In the genomic region with DNA sequence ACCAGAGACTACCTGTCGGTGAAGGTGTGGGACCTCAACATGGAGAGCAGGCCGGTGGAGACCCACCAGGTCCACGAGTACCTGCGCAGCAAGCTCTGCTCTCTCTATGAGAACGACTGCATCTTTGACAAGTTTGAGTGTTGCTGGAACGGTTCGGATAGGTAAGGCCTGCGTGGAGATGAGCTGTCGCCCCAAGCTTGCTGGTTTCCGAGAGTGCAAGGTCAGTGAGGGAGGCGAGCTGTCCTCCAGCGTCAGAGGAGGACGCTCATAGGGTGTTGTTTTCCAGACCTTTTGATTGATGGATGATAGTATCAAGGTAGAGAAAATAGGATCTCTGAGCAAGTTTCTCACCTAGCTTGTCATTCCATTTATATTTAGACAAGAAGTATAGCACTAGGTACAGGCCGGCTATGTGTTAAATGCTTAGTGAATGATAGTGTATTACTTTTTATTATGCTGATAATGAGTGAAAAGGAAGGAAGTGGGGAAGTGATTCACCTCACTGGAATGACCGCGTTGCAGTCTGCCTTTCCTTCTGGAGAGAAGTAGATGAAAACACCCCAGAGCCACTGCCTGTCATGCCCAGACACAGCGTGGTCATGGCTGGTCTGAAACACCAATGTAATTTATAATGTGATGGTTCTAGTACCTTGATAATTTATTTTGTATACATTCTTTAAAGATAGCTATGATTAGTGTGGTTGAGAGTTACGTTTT, we compare ENCODE assay signal across 1 cellular context.
TF ChIP-seq lines count a peak whose summit lies in the region.

No MANE protein-coding gene starts in this region.

TF ChIP-seq in A549, 52 proteins besides CTCF, POLR2A, EP300 and RAD21 (continued from another document):
- TF ChIP-seq MAZ (IDR thresholded peaks at IDR 0.05; ENCODE audit: borderline replicate concordance, low read depth, low read length) (no peak), ESRRA (IDR thresholded peaks at IDR 0.05; ENCODE audit: borderline replicate concordance, low read length) (no peak)
